Comparison of ENCODE assay signal across 19 cellular contexts in the genomic region with DNA sequence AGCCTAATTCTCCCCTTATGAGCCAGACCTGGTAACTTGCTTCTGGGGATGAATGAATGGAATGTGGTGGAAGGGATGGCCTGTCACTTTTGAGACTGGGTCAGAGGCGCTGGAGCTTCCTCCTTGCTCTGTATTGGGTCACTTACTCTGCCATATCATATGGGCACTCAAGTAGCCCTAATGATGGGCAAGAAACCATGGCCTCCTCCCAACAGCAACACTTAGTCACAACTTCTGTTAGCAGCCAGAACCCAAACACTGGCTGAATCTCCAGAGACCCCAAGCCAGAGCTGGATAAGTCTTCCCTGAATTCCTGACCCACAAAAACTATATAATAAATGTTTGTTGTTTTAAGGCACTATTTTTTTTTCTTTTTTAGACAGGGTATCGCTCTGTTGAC. TPM values are rescaled to one million over a fixed set of nuclear protein-coding genes. Genes with fewer than 3 reads are reported as not detected.
DNase-seq lines count a peak whose midpoint lies in the region; ATAC-seq and TF ChIP-seq lines count a peak whose summit lies in the region.
"Had no signal": no experiment of that assay in that cellular context is flagged by ENCODE, and none has a peak within 500 bp of the region (broad histone marks: within the 10 kb centered on the region; RNA-seq: fewer than 3 reads in every experiment).

No MANE protein-coding gene starts in this region.

- no peaks in the 10 kb centered on the region for H3K27me3 Mint-ChIP-seq in CD4-positive, CD25-positive, alpha-beta regulatory T cell
- no peaks in the 10 kb centered on the region for H3K27me3 Mint-ChIP-seq in T-helper 17 cell
- H3K27me3 Mint-ChIP-seq: CD4-positive, alpha-beta memory T cell had no signal

- peaks cover 5 to 54% (median 30%) of the 10 kb centered on the region in 4 donors for H3K4me1 Mint-ChIP-seq in CD4-positive, CD25-positive, alpha-beta regulatory T cell
- peaks cover 34% of the 10 kb centered on the region for H3K4me1 Mint-ChIP-seq in T-helper 17 cell

- H3K4me1 ChIP-seq in CD4-positive, CD25-positive, alpha-beta regulatory T cell (ENCODE audit: control insufficient read depth, insufficient read depth, low read length, poor library complexity, severe bottlenecking) = peaks cover 37% of the 10 kb centered on the region

- DNase-seq in AG10803 (ENCODE audit: low read depth) = peak; percentile 37
- DNase-seq in CD4-positive, CD25-positive, alpha-beta regulatory T cell = no peak
- no peak for DNase-seq in T-helper 17 cell
- DNase-seq in fibroblast of mammary gland (ENCODE audit: low read depth) = peak; percentile 53
- DNase-seq in DMS153 treated with DMSO at 0.1 percent for 48 hours (lab: John Stamatoyannopoulos, UW; ENCODE audit: unreplicated experiment) = no peak
- DNase-seq: body of pancreas; CD4-positive, alpha-beta memory T cell; effector memory CD4-positive, alpha-beta T cell; foreskin melanocyte; left ventricle myocardium superior; NCI-H1417; NCI-H345; SK-N-SH; spleen; stomach had no signal

- H3K4me3 ChIP-seq in AG10803 (ENCODE audit: low read length) (no peak overlapping the region), fibroblast of mammary gland (ENCODE audit: control insufficient read depth, low read depth, low read length) (no peak overlapping the region)
- H3K4me3 ChIP-seq in CD4-positive, CD25-positive, alpha-beta regulatory T cell (ENCODE audit: low read depth, low read length) = no peak overlapping the region
- H3K4me3 ChIP-seq: body of pancreas, spleen, stomach had no signal

- H3K9me3 Mint-ChIP-seq in CD4-positive, CD25-positive, alpha-beta regulatory T cell = no peaks in the 10 kb centered on the region
- H3K9me3 Mint-ChIP-seq: CD4-positive, alpha-beta memory T cell had no signal

- no peaks in the 10 kb centered on the region for H3K27me3 ChIP-seq in CD4-positive, CD25-positive, alpha-beta regulatory T cell (ENCODE audit: control insufficient read depth, insufficient read depth, low read length)
- H3K27me3 ChIP-seq: body of pancreas, spleen, stomach had no signal

- peak overlapping the region; percentile 54 to 73 (median 56) for H3K27ac Mint-ChIP-seq in CD4-positive, CD25-positive, alpha-beta regulatory T cell
- H3K27ac Mint-ChIP-seq in T-helper 17 cell = peak overlapping the region; percentile 57

- H3K36me3 Mint-ChIP-seq in CD4-positive, CD25-positive, alpha-beta regulatory T cell = no peaks in the 10 kb centered on the region
- no peaks in the 10 kb centered on the region for H3K36me3 Mint-ChIP-seq in T-helper 17 cell (ENCODE audit: low read depth)
- H3K36me3 Mint-ChIP-seq: CD4-positive, alpha-beta memory T cell had no signal

- H3K4me3 Mint-ChIP-seq in CD4-positive, CD25-positive, alpha-beta regulatory T cell = peak overlapping the region in 3 of 4 donors; percentile 39 to 73 (median 52)
- H3K4me3 Mint-ChIP-seq in T-helper 17 cell = no peak overlapping the region

- H3K9me3 ChIP-seq in CD4-positive, CD25-positive, alpha-beta regulatory T cell (ENCODE audit: control insufficient read depth in 2 of 2, low read length in 2 of 2) = no peaks in the 10 kb centered on the region
- H3K9me3 ChIP-seq in T-helper 17 cell (ENCODE audit: control insufficient read depth, low read length, poor library complexity, severe bottlenecking) = no peaks in the 10 kb centered on the region
- H3K9me3 ChIP-seq: body of pancreas, SK-N-SH, spleen, stomach had no signal

- H3K36me3 ChIP-seq in CD4-positive, CD25-positive, alpha-beta regulatory T cell (ENCODE audit: control insufficient read depth, insufficient read depth, low read length) = no peaks in the 10 kb centered on the region

- no peak for ATAC-seq in CD4-positive, CD25-positive, alpha-beta regulatory T cell (ENCODE audit: low read depth in 2 of 2)
- ATAC-seq in T-helper 17 cell (no peak), GM19467 (IDR thresholded peaks at IDR 0.05; ENCODE audit: unreplicated experiment) (no peak), GM19452 (IDR thresholded peaks at IDR 0.05; ENCODE audit: unreplicated experiment) (no peak)
- ATAC-seq: body of pancreas, left ventricle myocardium superior had no signal

- no peak for TF ChIP-seq CTCF in AG10803 (conservative IDR thresholded peaks at IDR 0.05; ENCODE audit: low read length)
- no peak for TF ChIP-seq CTCF in fibroblast of mammary gland (conservative IDR thresholded peaks at IDR 0.05; ENCODE audit: control insufficient read depth, insufficient read depth, low read depth, low read length)

- no peak overlapping the region for H3K27ac ChIP-seq in CD4-positive, CD25-positive, alpha-beta regulatory T cell (ENCODE audit: insufficient read depth, low read length, poor library complexity, severe bottlenecking)
- H3K27ac ChIP-seq: body of pancreas, stomach had no signal

RNA-seq across cellular contexts. Expression of gene E2F1, which starts 5.5 kb away (rescaled TPM):
- 3.1 TPM for total RNA-seq in CD4-positive, CD25-positive, alpha-beta regulatory T cell
- 1 to 10 TPM in 1 of 4 donors, under 1 TPM in 3; 0.48 to 2.4 (median 0.85) TPM for polyA plus RNA-seq in CD4-positive, CD25-positive, alpha-beta regulatory T cell
- total RNA-seq in T-helper 17 cell = 10 to 100 TPM in 1 of 2 donors, 1 to 10 TPM in 1; 2.6 to 11.5 TPM

RNA-seq across cellular contexts. Expression of gene NECAB3, which starts 6.5 kb away (rescaled TPM):
- 15.6 TPM for total RNA-seq in CD4-positive, CD25-positive, alpha-beta regulatory T cell
- polyA plus RNA-seq in CD4-positive, CD25-positive, alpha-beta regulatory T cell = 1 to 10 TPM; 3.0 to 6.3 (median 3.6) TPM
- total RNA-seq in T-helper 17 cell = 10 to 100 TPM; 10.2 to 12.2 TPM

RNA-seq across cellular contexts. Expression of gene ACTL10, which starts 13.9 kb away (rescaled TPM):
- total RNA-seq in CD4-positive, CD25-positive, alpha-beta regulatory T cell = 2.0 TPM
- 10 to 100 TPM in 1 of 4 donors, 1 to 10 TPM in 3; 7.1 to 11.6 (median 8.6) TPM for polyA plus RNA-seq in CD4-positive, CD25-positive, alpha-beta regulatory T cell
- total RNA-seq in T-helper 17 cell = 1 to 10 TPM in 1 of 2 donors, under 1 TPM in 1; 0.89 to 1.2 TPM
- total RNA-seq: G401 had no signal

RNA-seq across cellular contexts. Expression of gene C20orf144, which starts 18.6 kb away (rescaled TPM):
- total RNA-seq in CD4-positive, CD25-positive, alpha-beta regulatory T cell = not detected
- under 1 TPM in 1 of 4 donors, not detected in 3; 0.41 TPM for polyA plus RNA-seq in CD4-positive, CD25-positive, alpha-beta regulatory T cell
- total RNA-seq in T-helper 17 cell = under 1 TPM; 0.13 to 0.45 TPM
- total RNA-seq: left ventricle myocardium superior, posterior vena cava, stomach had no signal
- polyA plus RNA-seq: CD4-positive, alpha-beta memory T cell had no signal

RNA-seq across cellular contexts. Expression of gene PXMP4, which starts 39.4 kb away (rescaled TPM):
- 5.3 TPM for total RNA-seq in CD4-positive, CD25-positive, alpha-beta regulatory T cell
- polyA plus RNA-seq in CD4-positive, CD25-positive, alpha-beta regulatory T cell = 10 to 100 TPM; 10.7 to 14.5 (median 11.8) TPM
- 1 to 10 TPM; 3.7 to 4.0 TPM for total RNA-seq in T-helper 17 cell

Comparison
In these comparisons a context has a peak if more than half of its experiments do, and no peak if none do; other contexts are left out.
1. DNase-seq: peak in AG10803 (single experiment) and fibroblast of mammary gland (single experiment); none in CD4-positive, CD25-positive, alpha-beta regulatory T cell (0 of 3), T-helper 17 cell (0 of 3) and DMS153 treated with DMSO at 0.1 percent for 48 hours (single experiment).